2 cellular contexts compared by ENCODE assay signal in genomic region chr21:19771881-19772280, GRCh38.
TF ChIP-seq lines count a peak whose summit lies in the region.

No MANE protein-coding gene starts in this region.

TF ChIP-seq in HepG2, 621 proteins besides CTCF, POLR2A, EP300 and RAD21:
- TF ChIP-seq ZNF34 (CRISPR knock-in tag; IDR thresholded peaks at IDR 0.05; ENCODE audit: borderline replicate concordance): no peak
- no peak for TF ChIP-seq JUND (CRISPR knock-in tag; IDR thresholded peaks at IDR 0.05)
- peak; percentile 54 to 82; a peak in 3 of 4 replicates for TF ChIP-seq MAFK (conservative IDR thresholded peaks at IDR 0.05 in 1 of 2, IDR thresholded peaks at IDR 0.05 in 1 of 2; ENCODE audit: low read length in 2 of 2)
- peak; percentile 73 for TF ChIP-seq MAFF (IDR thresholded peaks at IDR 0.05; ENCODE audit: low read depth, low read length)
- TF ChIP-seq SP1 (IDR thresholded peaks at IDR 0.05): no peak
- no peak for TF ChIP-seq SP1 (CRISPR knock-in tag; IDR thresholded peaks at IDR 0.05)

TF ChIP-seq in H1, 55 proteins besides CTCF, POLR2A, EP300 and RAD21:
- no peak for TF ChIP-seq TCF12 (IDR thresholded peaks at IDR 0.05; ENCODE audit: low read depth, low read length)
- no peak for TF ChIP-seq CEBPB (IDR thresholded peaks at IDR 0.05; ENCODE audit: low read depth, low read length)
- peak; percentile 22; the same call in 1 of the 2 replicates for TF ChIP-seq MAFK (IDR thresholded peaks at IDR 0.05; ENCODE audit: low read depth, low read length)
- TF ChIP-seq ZNF274 (IDR thresholded peaks at IDR 0.05; ENCODE audit: borderline replicate concordance, extremely low read depth, low read length): no peak
- TF ChIP-seq SIN3A (conservative IDR thresholded peaks at IDR 0.05 in 1 of 2, IDR thresholded peaks at IDR 0.05 in 1 of 2; ENCODE audit: low read depth in 1 of 2, low read length in 2 of 2): no peak
- TF ChIP-seq SUZ12 (IDR thresholded peaks at IDR 0.05; ENCODE audit: low read length): no peak
- no peak for TF ChIP-seq TAF1 (IDR thresholded peaks at IDR 0.05; ENCODE audit: low read depth, low read length)
- TF ChIP-seq CREB1 (IDR thresholded peaks at IDR 0.05): no peak
